Comparison of ENCODE assay signal across 21 cellular contexts in genomic region chr5:170960567-170960966, GRCh38.
A peak's percentile ranks its signal among the peaks of the same experiment; 100 is the strongest.
DNase-seq lines count a peak whose midpoint lies in the region; ATAC-seq, FAIRE-seq and TF ChIP-seq lines count a peak whose summit lies in the region.
"Had no signal": no experiment of that assay in that cellular context is flagged by ENCODE, and none has a peak within 500 bp of the region (broad histone marks: within the 10 kb centered on the region; RNA-seq: fewer than 3 reads in every experiment).

No MANE protein-coding gene starts in this region.

- no peaks in the 10 kb centered on the region for H3K79me2 ChIP-seq in SK-N-SH (ENCODE audit: insufficient read depth)
- H3K79me2 ChIP-seq in K562 (ENCODE audit: control insufficient read depth, insufficient read depth, low read length): no peaks in the 10 kb centered on the region
- no peaks in the 10 kb centered on the region for H3K79me2 ChIP-seq in GM23248 (ENCODE audit: insufficient read depth)

- TF ChIP-seq RAD21 in SK-N-SH (IDR thresholded peaks at IDR 0.05; ENCODE audit: low read length) (no peak), K562 (CRISPR knock-in tag; conservative IDR thresholded peaks at IDR 0.05 in 1 of 2, IDR thresholded peaks at IDR 0.05 in 1 of 2) (no peak)

- TF ChIP-seq POLR2A in K562 (conservative IDR thresholded peaks at IDR 0.05): no peak

- H3K36me3 Mint-ChIP-seq in stimulated activated naive B cell treated with anti-CD40 and anti-IgM and Interleukin-4, amounts not matched to agents 10 μg/mL and 1 μg/mL and 100 μg/mL, for 72 hours: no peaks in the 10 kb centered on the region

- WGBS in SK-N-SH (ENCODE audit: low lambda C conversion rate): 29% methylated on average over 3 of the region's 3 CpGs
- 0% methylated on average over 3 of the region's 3 CpGs for WGBS in K562 (ENCODE audit: insufficient coverage, low coverage, missing lambda C conversion rate)
- 39% methylated on average over 3 of the region's 3 CpGs for WGBS in GM23248 (ENCODE audit: low coverage in 1 of 2, low lambda C conversion rate in 2 of 2, missing lambda C conversion rate in 2 of 2), 2 experiments

- CTCF ChIA-PET in SK-N-SH (lab: Yijun Ruan, JAX) (interaction anchor here (0.6 to 1.4 kb wide), 2 partner anchors 9 to 26 kb away, joined by 4 to 5 read pairs; no protein-coding TSS in a partner anchor), K562 (lab: Yijun Ruan, JAX; ENCODE audit: low intra/inter-chr PET ratio) (no interaction called here)

- no peak for TF ChIP-seq EP300 in SK-N-SH (IDR thresholded peaks at IDR 0.05; ENCODE audit: borderline replicate concordance in 1 of 2, low read depth in 1 of 2, low read length in 1 of 2)
- no peak for TF ChIP-seq EP300 in K562 (IDR thresholded peaks at IDR 0.05; ENCODE audit: low read length)

- no peak overlapping the region for H3K27ac Mint-ChIP-seq in stimulated activated naive B cell treated with anti-CD40 and anti-IgM and Interleukin-4, amounts not matched to agents 10 μg/mL and 1 μg/mL and 100 μg/mL, for 72 hours
- H3K27ac Mint-ChIP-seq: CD4-positive, alpha-beta T cell had no signal

- H3K9me1 ChIP-seq in K562 (ENCODE audit: control insufficient read depth, insufficient read depth, low read length): no peaks in the 10 kb centered on the region

- H2AFZ ChIP-seq in SK-N-SH (ENCODE audit: low read depth): no peak overlapping the region
- H2AFZ ChIP-seq in K562 (ENCODE audit: low read depth, low read length): no peak overlapping the region
- no peak overlapping the region for H2AFZ ChIP-seq in GM23248

- DNase-seq in SK-N-SH (peak; percentile 32), K562 (ENCODE audit: extremely low read depth in 1 of 4, low spot score in 3 of 4) (no peak), fibroblast of mammary gland (ENCODE audit: low read depth) (peak; percentile 51), non-pigmented ciliary epithelial cell (ENCODE audit: low read depth) (peak; percentile 9), GM23248 (no peak)
- no peak for DNase-seq in stimulated activated naive B cell treated with anti-CD40 and anti-IgM and Interleukin-4, amounts not matched to agents 10 μg/mL and 1 μg/mL and 100 μg/mL, for 72 hours
- DNase-seq: CD4-positive, alpha-beta T cell; COR-L47; DMS153; KG1; NCI-H1092; NCI-H1694; NCI-H2081; NCI-H2171; NCI-H524 treated with DMSO at 0.1 percent for 48 hours; Peyer's patch had no signal

- no TSS peak for BruUV-seq in K562 (replicated peaks; lab: Mats Ljungman, UMichigan)

- H3K4me2 ChIP-seq in SK-N-SH (no peak overlapping the region), K562 (ENCODE audit: insufficient read depth, low read length) (no peak overlapping the region), GM23248 (ENCODE audit: unreplicated experiment) (no peak overlapping the region)
- H3K4me2 ChIP-seq: BLaER1 had no signal

- H3K4me1 Mint-ChIP-seq in stimulated activated naive B cell treated with anti-CD40 and anti-IgM and Interleukin-4, amounts not matched to agents 10 μg/mL and 1 μg/mL and 100 μg/mL, for 72 hours: no peaks in the 10 kb centered on the region

- H3K27ac ChIP-seq in SK-N-SH (ENCODE audit: low read depth in 2 of 2, low read length in 1 of 2) (peak overlapping the region in 1 of 2 experiments; percentile 28; a peak in 1 of 4 replicates), K562 (ENCODE audit: extremely low read depth, low read depth, low read length) (no peak overlapping the region), GM23248 (no peak overlapping the region)
- H3K27ac ChIP-seq: BLaER1, Peyer's patch had no signal

- no peak for FAIRE-seq in K562 (lab: Jason Lieb, UNC)
- FAIRE-seq: G401.6, H1 had no signal

- H3K9me3 ChIP-seq in SK-N-SH (no peaks in the 10 kb centered on the region), K562 (replicated peaks; ENCODE audit: control insufficient read depth, insufficient read depth, low read depth, low read length) (no peaks in the 10 kb centered on the region), GM23248 (ENCODE audit: low read depth) (no peaks in the 10 kb centered on the region)
- H3K9me3 ChIP-seq: BLaER1, Peyer's patch had no signal

- ATAC-seq in K562: no peak
- ATAC-seq in stimulated activated naive B cell treated with anti-CD40 and anti-IgM and Interleukin-4, amounts not matched to agents 10 μg/mL and 1 μg/mL and 100 μg/mL, for 72 hours (replicated peaks): no peak
- no peak for ATAC-seq in HG03280 (IDR thresholded peaks at IDR 0.05; ENCODE audit: unreplicated experiment)
- ATAC-seq: HCT116 had no signal

- no peaks in the 10 kb centered on the region for H3K36me3 ChIP-seq in SK-N-SH (replicated peaks in 1 of 2; ENCODE audit: control insufficient read depth in 1 of 2, insufficient read depth in 2 of 2, low read length in 1 of 2)
- H3K36me3 ChIP-seq in K562 (ENCODE audit: control insufficient read depth, insufficient read depth, low read length): no peaks in the 10 kb centered on the region
- H3K36me3 ChIP-seq in GM23248 (ENCODE audit: low read depth): no peaks in the 10 kb centered on the region
- H3K36me3 ChIP-seq: BLaER1, Peyer's patch had no signal

- TF ChIP-seq CTCF in SK-N-SH (IDR thresholded peaks at IDR 0.05) (no peak), K562 (IDR thresholded peaks at IDR 0.05 in 2 of 3, conservative IDR thresholded peaks at IDR 0.05 in 1 of 3; ENCODE audit: insufficient read depth in 2 of 3, low read depth in 1 of 3, low read length in 3 of 3) (no peak), fibroblast of mammary gland (conservative IDR thresholded peaks at IDR 0.05; ENCODE audit: control insufficient read depth, insufficient read depth, low read depth, low read length) (no peak)

- no peaks in the 10 kb centered on the region for H3K9me3 Mint-ChIP-seq in stimulated activated naive B cell treated with anti-CD40 and anti-IgM and Interleukin-4, amounts not matched to agents 10 μg/mL and 1 μg/mL and 100 μg/mL, for 72 hours
- H3K9me3 Mint-ChIP-seq: CD4-positive, alpha-beta T cell had no signal

- H3K4me3 ChIP-seq in SK-N-SH (ENCODE audit: low read depth in 2 of 2, low read length in 1 of 2): no peak overlapping the region
- H3K4me3 ChIP-seq in K562: no peak overlapping the region
- no peak overlapping the region for H3K4me3 ChIP-seq in fibroblast of mammary gland (ENCODE audit: control insufficient read depth, low read depth, low read length)
- H3K4me3 ChIP-seq in GM23248: no peak overlapping the region
- H3K4me3 ChIP-seq: BLaER1, Peyer's patch had no signal

- no peaks in the 10 kb centered on the region for H3K9me2 ChIP-seq in SK-N-SH
- no peaks in the 10 kb centered on the region for H3K9me2 ChIP-seq in GM23248 (ENCODE audit: insufficient read depth)

- H3F3A ChIP-seq in SK-N-SH (replicated peaks; ENCODE audit: insufficient read depth) (no peaks in the 10 kb centered on the region), GM23248 (ENCODE audit: insufficient read depth) (no peaks in the 10 kb centered on the region)

- no peak overlapping the region for H3K9ac ChIP-seq in SK-N-SH
- no peak overlapping the region for H3K9ac ChIP-seq in K562 (ENCODE audit: insufficient read depth in 1 of 2, low read depth in 2 of 2, low read length in 2 of 2)
- no peak overlapping the region for H3K9ac ChIP-seq in GM23248
- H3K9ac ChIP-seq: BLaER1 had no signal

- in situ Hi-C loops in K562 (cut with MboI) (no loop called here), GM23248 (cut with MboI) (no loop called here)

- POLR2A ChIA-PET in SK-N-SH (lab: Yijun Ruan, JAX) (no interaction called here), K562 (lab: Yijun Ruan, JAX) (no interaction called here)

- H3K4me1 ChIP-seq in SK-N-SH (ENCODE audit: control insufficient read depth in 1 of 2, insufficient read depth in 2 of 2, low read depth in 1 of 2, low read length in 1 of 2) (no peaks in the 10 kb centered on the region; a peak in 1 of 4 replicates), K562 (replicated peaks in 1 of 2; ENCODE audit: control insufficient read depth in 2 of 2, insufficient read depth in 2 of 2, low read length in 2 of 2) (no peaks in the 10 kb centered on the region), GM23248 (ENCODE audit: insufficient read depth) (no peaks in the 10 kb centered on the region)
- H3K4me1 ChIP-seq: BLaER1, Peyer's patch had no signal

- H4K20me1 ChIP-seq in SK-N-SH (ENCODE audit: insufficient read depth): no peaks in the 10 kb centered on the region
- H4K20me1 ChIP-seq in K562 (replicated peaks; ENCODE audit: control insufficient read depth, insufficient read depth, low read length): no peaks in the 10 kb centered on the region
- no peaks in the 10 kb centered on the region for H4K20me1 ChIP-seq in GM23248 (ENCODE audit: insufficient read depth)
- H4K20me1 ChIP-seq: BLaER1 had no signal

- H3K27me3 ChIP-seq in SK-N-SH (ENCODE audit: insufficient read depth) (no peaks in the 10 kb centered on the region), K562 (ENCODE audit: control insufficient read depth in 2 of 2, insufficient read depth in 2 of 2, low read length in 2 of 2) (no peaks in the 10 kb centered on the region), GM23248 (replicated peaks; ENCODE audit: insufficient read depth) (no peaks in the 10 kb centered on the region)
- H3K27me3 ChIP-seq: BLaER1, Peyer's patch had no signal

- intact Hi-C loops in K562 (cut with micrococcal nuclease): no loop called here

- H3K4me3 Mint-ChIP-seq in stimulated activated naive B cell treated with anti-CD40 and anti-IgM and Interleukin-4, amounts not matched to agents 10 μg/mL and 1 μg/mL and 100 μg/mL, for 72 hours: no peak overlapping the region
- H3K4me3 Mint-ChIP-seq: CD4-positive, alpha-beta T cell had no signal

- no peaks in the 10 kb centered on the region for H3K27me3 Mint-ChIP-seq in stimulated activated naive B cell treated with anti-CD40 and anti-IgM and Interleukin-4, amounts not matched to agents 10 μg/mL and 1 μg/mL and 100 μg/mL, for 72 hours
- H3K27me3 Mint-ChIP-seq: CD4-positive, alpha-beta T cell had no signal

TF ChIP-seq in SK-N-SH, 30 proteins besides CTCF, POLR2A, EP300 and RAD21:
- no peak for TF ChIP-seq POLR2AphosphoS5 (IDR thresholded peaks at IDR 0.05; ENCODE audit: low read depth, low read length)
- 0 out of 2 replicates have a peak, but pooled peaks have one; percentile 12 for TF ChIP-seq GATA2 (CRISPR knock-in tag; IDR thresholded peaks at IDR 0.05)

TF ChIP-seq in K562, 482 proteins besides CTCF, POLR2A, EP300 and RAD21 (continues in another document):
- no peak for TF ChIP-seq XRCC3 (IDR thresholded peaks at IDR 0.05)
- no peak for TF ChIP-seq CCNT2 (IDR thresholded peaks at IDR 0.05; ENCODE audit: borderline replicate concordance, extremely low read depth, insufficient read length, low read depth, low read length)
- peak; percentile 63; the same call in 1 of the 2 replicates for TF ChIP-seq ATF7 (IDR thresholded peaks at IDR 0.05)
- TF ChIP-seq RNF2 (IDR thresholded peaks at IDR 0.05): no peak
- TF ChIP-seq CHD4 (IDR thresholded peaks at IDR 0.05; ENCODE audit: insufficient read depth, insufficient replicate concordance, low read depth, low read length, poor library complexity, severe bottlenecking): no peak
- TF ChIP-seq CREB1 (IDR thresholded peaks at IDR 0.05): no peak
- TF ChIP-seq CREB1 (CRISPR knock-in tag; IDR thresholded peaks at IDR 0.05): no peak
- no peak for TF ChIP-seq ARNT (IDR thresholded peaks at IDR 0.05)

Comparison
In these comparisons a context has a peak if more than half of its experiments do, and no peak if none do; other contexts are left out.
1. DNase-seq: peak in SK-N-SH (single experiment), fibroblast of mammary gland (single experiment) and non-pigmented ciliary epithelial cell (single experiment); none in K562 (0 of 4), stimulated activated naive B cell treated with anti-CD40 and anti-IgM and Interleukin-4, amounts not matched to agents 10 μg/mL and 1 μg/mL and 100 μg/mL, for 72 hours (single experiment) and GM23248 (single experiment).
2. Of the 27 proteins assayed by ChIP-seq in both K562 and SK-N-SH: peak only in K562: JUND; only in SK-N-SH: GATA2; in both: none; in neither: 25.